ENCODE assay signal across 17 cellular contexts in genomic region chr3:86949850-86950249, GRCh38.
"Had no signal": no experiment of that assay in that cellular context is flagged by ENCODE, and none has a peak within 500 bp of the region (broad histone marks: within the 10 kb centered on the region; RNA-seq: fewer than 3 reads in every experiment).

No MANE protein-coding gene starts in this region.

- H2AFZ ChIP-seq: neural progenitor cell had no signal

- H3K4me2 ChIP-seq: neural progenitor cell had no signal

- H3K9me3 Mint-ChIP-seq: neural progenitor cell; stimulated activated memory B cell treated with anti-CD40 and anti-IgM and Interleukin-4, amounts not matched to agents 10 μg/mL and 1 μg/mL and 100 μg/mL, for 72 hours had no signal

- DNase-seq: activated CD4-positive, alpha-beta T cell treated with anti-CD3 and anti-CD28 coated beads, Interleukin-2, amount 50 U/mL, for 4 hours; activated CD4-positive, CD25-positive, alpha-beta regulatory T cell treated with anti-CD3 and anti-CD28 coated beads, Interleukin-2, amount 50 U/mL, for 72 hours; activated naive CD4-positive, alpha-beta T cell; activated T-cell treated with anti-CD3 and anti-CD28 coated beads for 4 hours; central memory CD4-positive, alpha-beta T cell; cortex of kidney; effector CD4-positive, alpha-beta T cell; heart right ventricle; islet precursor cell; pancreas; stimulated activated CD4-positive, alpha-beta T cell treated with anti-CD3 and anti-CD28 coated beads, Interleukin-2, amount 100 ng/mL, for 48 hours; T-cell; T-helper 9 cell had no signal

- ATAC-seq: gastroesophageal sphincter; heart right ventricle; pancreas; stimulated activated memory B cell treated with anti-CD40 and anti-IgM and Interleukin-4, amounts not matched to agents 10 μg/mL and 1 μg/mL and 100 μg/mL, for 72 hours; T-cell had no signal

- H3K27ac Mint-ChIP-seq: neural progenitor cell; stimulated activated memory B cell treated with anti-CD40 and anti-IgM and Interleukin-4, amounts not matched to agents 10 μg/mL and 1 μg/mL and 100 μg/mL, for 72 hours; T-cell had no signal

- H3K4me3 ChIP-seq: gastroesophageal sphincter, heart right ventricle, neural progenitor cell, pancreas had no signal

- H3K4me3 Mint-ChIP-seq: neural progenitor cell; stimulated activated memory B cell treated with anti-CD40 and anti-IgM and Interleukin-4, amounts not matched to agents 10 μg/mL and 1 μg/mL and 100 μg/mL, for 72 hours; T-cell had no signal

- H3K27ac ChIP-seq: gastroesophageal sphincter, heart right ventricle, neural progenitor cell, pancreas had no signal

- H3K36me3 ChIP-seq: gastroesophageal sphincter, heart right ventricle, neural progenitor cell, pancreas had no signal

- FAIRE-seq: endothelial cell of umbilical vein, pancreas had no signal

- H3K4me1 Mint-ChIP-seq: neural progenitor cell; stimulated activated memory B cell treated with anti-CD40 and anti-IgM and Interleukin-4, amounts not matched to agents 10 μg/mL and 1 μg/mL and 100 μg/mL, for 72 hours; T-cell had no signal

- H3K36me3 Mint-ChIP-seq: neural progenitor cell; stimulated activated memory B cell treated with anti-CD40 and anti-IgM and Interleukin-4, amounts not matched to agents 10 μg/mL and 1 μg/mL and 100 μg/mL, for 72 hours; T-cell had no signal

- H3K27me3 ChIP-seq: gastroesophageal sphincter, heart right ventricle, neural progenitor cell, pancreas had no signal

- H3K4me1 ChIP-seq: gastroesophageal sphincter, neural progenitor cell had no signal

- H3K27me3 Mint-ChIP-seq: stimulated activated memory B cell treated with anti-CD40 and anti-IgM and Interleukin-4, amounts not matched to agents 10 μg/mL and 1 μg/mL and 100 μg/mL, for 72 hours; T-cell had no signal

- H3K9me3 ChIP-seq: gastroesophageal sphincter, heart right ventricle, pancreas had no signal
